ENCODE assay signal across 18 cellular contexts in the genomic region with DNA sequence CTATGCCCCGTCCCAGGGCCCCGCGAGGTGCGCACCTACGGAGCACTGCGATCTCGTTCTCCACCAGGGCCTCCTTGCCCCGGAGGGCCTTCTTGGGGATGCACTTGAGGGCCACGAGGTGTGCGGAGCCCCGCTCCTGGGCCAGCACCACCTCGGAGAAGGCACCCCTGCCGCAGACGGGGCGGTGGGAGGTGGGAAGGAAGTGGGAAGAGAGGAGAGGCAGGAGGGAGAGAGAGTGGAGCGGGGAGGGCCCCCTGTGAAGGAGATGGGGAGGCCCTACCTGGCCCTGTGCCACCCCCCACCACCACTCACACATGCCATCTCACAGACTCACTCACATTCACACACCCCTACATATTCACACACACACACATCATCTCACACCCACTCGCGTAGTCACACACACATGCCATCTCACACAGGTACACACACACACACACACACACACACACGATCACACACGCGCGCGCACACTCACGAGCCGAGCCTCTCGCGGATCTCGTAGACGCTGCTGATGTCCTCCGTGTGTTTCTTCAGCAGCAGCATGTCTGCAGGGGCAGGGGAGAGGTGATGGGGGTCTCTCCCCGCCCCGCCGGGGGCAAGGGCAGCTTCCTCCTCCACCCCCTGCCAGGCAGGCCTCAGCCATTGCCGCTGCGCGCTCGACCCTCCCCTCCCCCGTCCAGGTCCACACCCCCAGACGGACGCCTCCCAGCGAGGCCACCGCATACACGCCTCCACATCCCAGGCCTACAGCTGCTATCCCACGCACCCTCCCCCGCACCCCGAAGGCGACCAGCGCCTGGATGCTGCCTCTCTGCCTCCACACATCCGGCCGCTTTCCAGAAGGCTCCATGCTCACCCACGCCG. TPM values are rescaled to one million over a fixed set of nuclear protein-coding genes. Genes with fewer than 3 reads are reported as not detected.
A peak's percentile ranks its signal among the peaks of the same experiment; 100 is the strongest.
DNase-seq lines count a peak whose midpoint lies in the region; ATAC-seq and TF ChIP-seq lines count a peak whose summit lies in the region.
"Had no signal": no experiment of that assay in that cellular context is flagged by ENCODE, and none has a peak within 500 bp of the region (broad histone marks: within the 10 kb centered on the region; RNA-seq: fewer than 3 reads in every experiment).

No MANE protein-coding gene starts in this region.

- peaks cover 24% of the 10 kb centered on the region for H3K27me3 Mint-ChIP-seq in progenitor cell of endocrine pancreas

- H3K4me3 Mint-ChIP-seq in progenitor cell of endocrine pancreas (ENCODE audit: low read depth) = peak overlapping the region; percentile 37
- H3K4me3 Mint-ChIP-seq: activated T-helper 1 cell treated with anti-CD3 and anti-CD28 coated beads, Interleukin-12 subunit alpha, Interleukin-12 subunit beta, Interleukin-2, Interleukin-4 antibody, amounts not matched to agents 30 ng/mL and 10 ng/mL and 1 ng/mL, durations not matched to agents 14 hours and 24 hours and 36 hours had no signal

- in situ Hi-C loops in GM13977 (cut with MboI; ENCODE audit: low pct_unique_long_range_greater_than_20kb, low sequenced_read_pairs, unreplicated experiment) = loop anchor here (10.0 to 25.0 kb wide), 2 partner anchors 118 to 710 kb away; no protein-coding TSS in a partner anchor
- in situ Hi-C loops in KBM-7 (cut with MboI; ENCODE audit: low pct_unique_long_range_greater_than_20kb, low sequenced_read_pairs) = loop anchor here (25.0 kb wide), 2 partner anchors 110 to 710 kb away; no protein-coding TSS in a partner anchor

- H3K36me3 ChIP-seq in esophagus muscularis mucosa = no peaks in the 10 kb centered on the region

- intact Hi-C loops in esophagus muscularis mucosa (cut with DNase I) = no loop called here

- peak overlapping the region; percentile 40 to 52 (median 45) for H3K4me3 ChIP-seq in esophagus muscularis mucosa

- peak overlapping the region; percentile 45 to 72 (median 70) for H3K27ac ChIP-seq in esophagus muscularis mucosa (replicated peaks in 1 of 4)
- H3K27ac ChIP-seq: HL-60 had no signal

- H3K27ac Mint-ChIP-seq in progenitor cell of endocrine pancreas = no peak overlapping the region
- H3K27ac Mint-ChIP-seq: activated T-helper 1 cell treated with anti-CD3 and anti-CD28 coated beads, Interleukin-12 subunit alpha, Interleukin-12 subunit beta, Interleukin-2, Interleukin-4 antibody, amounts not matched to agents 30 ng/mL and 10 ng/mL and 1 ng/mL, durations not matched to agents 14 hours and 24 hours and 36 hours had no signal

- 76% methylated on average over 29 of the region's 52 CpGs for WGBS in esophagus muscularis mucosa

- DNase-seq in GM13977 (ENCODE audit: low spot score) (peak; percentile 23), KBM-7 (peak; percentile 61), esophagus muscularis mucosa (ENCODE audit: extremely low spot score) (no peak), progenitor cell of endocrine pancreas (ENCODE audit: low spot score, unreplicated experiment) (peak; percentile 9), AML-193 (lab: John Stamatoyannopoulos, UW) (no peak)
- DNase-seq in stimulated activated naive CD4-positive, alpha-beta T cell treated with Interleukin-2 at 50 U/mL for 16 hours (lab: John Stamatoyannopoulos, UW) = no peak
- DNase-seq: activated CD4-positive, alpha-beta T cell treated with anti-CD3 and anti-CD28 coated beads for 48 hours; effector memory CD4-positive, alpha-beta T cell; EL; NCI-H187 treated with DMSO at 0.1 percent for 48 hours; NCI-H774; RPMI8226 had no signal

- no peak for TF ChIP-seq EP300 in esophagus muscularis mucosa (IDR thresholded peaks at IDR 0.05)

- peaks cover 6% of the 10 kb centered on the region for H3K9me3 Mint-ChIP-seq in progenitor cell of endocrine pancreas (ENCODE audit: low read depth)
- H3K9me3 Mint-ChIP-seq: activated T-helper 1 cell treated with anti-CD3 and anti-CD28 coated beads, Interleukin-12 subunit alpha, Interleukin-12 subunit beta, Interleukin-2, Interleukin-4 antibody, amounts not matched to agents 30 ng/mL and 10 ng/mL and 1 ng/mL, durations not matched to agents 14 hours and 24 hours and 36 hours had no signal

- peaks cover 0 to 29% (median 7%) of the 10 kb centered on the region in 4 donors for H3K4me1 ChIP-seq in esophagus muscularis mucosa

- H3K9me3 ChIP-seq in esophagus muscularis mucosa = no peaks in the 10 kb centered on the region

- ATAC-seq in activated CD4-positive, CD25-positive, alpha-beta regulatory T cell treated with anti-CD3 and anti-CD28 coated beads, Interleukin-2, amount 50 U/mL, for 24 hours = no peak

- H3K27me3 ChIP-seq in esophagus muscularis mucosa = peaks cover 0 to 14% (median 2%) of the 10 kb centered on the region in 4 donors

- TF ChIP-seq CTCF in GM13977 (IDR thresholded peaks at IDR 0.05; ENCODE audit: extremely low read depth, insufficient read depth, missing control alignments) (no peak), esophagus muscularis mucosa (IDR thresholded peaks at IDR 0.05) (no peak), progenitor cell of endocrine pancreas (IDR thresholded peaks at IDR 0.05; ENCODE audit: unreplicated experiment) (no peak)

- no peak for TF ChIP-seq POLR2A in esophagus muscularis mucosa (IDR thresholded peaks at IDR 0.05; ENCODE audit: low read depth)

- H3K4me1 Mint-ChIP-seq in progenitor cell of endocrine pancreas (ENCODE audit: low read depth) = peaks cover 4% of the 10 kb centered on the region

- H3K36me3 Mint-ChIP-seq in progenitor cell of endocrine pancreas (ENCODE audit: insufficient read depth) = peaks cover 1% of the 10 kb centered on the region

RNA-seq across cellular contexts. Expression of a gene that starts 0.8 kb away (rescaled TPM):
- 10 to 100 TPM; 20.5 to 67.8 (median 26.0) TPM for total RNA-seq in esophagus muscularis mucosa
- 5.4 and 6.1 TPM in 2 replicates for total RNA-seq in progenitor cell of endocrine pancreas
- total RNA-seq: activated T-helper 1 cell treated with anti-CD3 and anti-CD28 coated beads, Interleukin-12 subunit alpha, Interleukin-12 subunit beta, Interleukin-2, Interleukin-4 antibody, amounts not matched to agents 30 ng/mL and 10 ng/mL and 1 ng/mL, durations not matched to agents 14 hours and 24 hours and 36 hours; pulmonary artery endothelial cell; T-helper 1 cell treated with Interleukin-12 subunit alpha and Interleukin-12 subunit beta and Interleukin-4 antibody, amounts not matched to agents 30 ng/mL and 1 ng/mL, for 36 hours had no signal

RNA-seq across cellular contexts. Expression of a gene that starts 15.0 kb away (rescaled TPM):
- total RNA-seq in esophagus muscularis mucosa (10 to 100 TPM; 41.7 to 62.3 (median 45.6) TPM), progenitor cell of endocrine pancreas (52.2 and 55.7 TPM in 2 replicates)

RNA-seq across cellular contexts. Expression of a gene that starts 25.8 kb away (rescaled TPM):
- total RNA-seq in esophagus muscularis mucosa = not detected
- 35.7 and 36.5 TPM in 2 replicates for total RNA-seq in progenitor cell of endocrine pancreas
- total RNA-seq: mononuclear cell; T-helper 1 cell treated with Interleukin-12 subunit alpha and Interleukin-12 subunit beta and Interleukin-4 antibody, amounts not matched to agents 30 ng/mL and 1 ng/mL, for 36 hours had no signal

RNA-seq across cellular contexts. Expression of a gene that starts 51.4 kb away (rescaled TPM):
- total RNA-seq in esophagus muscularis mucosa = 100 to 1,000 TPM in 2 of 4 donors, 10 to 100 TPM in 2; 76.4 to 129 (median 101) TPM
- total RNA-seq in progenitor cell of endocrine pancreas = 142 and 149 TPM in 2 replicates

RNA-seq across cellular contexts. Expression of a gene that starts 51.9 kb away (rescaled TPM):
- 10 to 100 TPM; 18.4 to 36.2 (median 25.1) TPM for total RNA-seq in esophagus muscularis mucosa
- 15.2 and 15.3 TPM in 2 replicates for total RNA-seq in progenitor cell of endocrine pancreas

Comparison
In these comparisons a context has a peak if more than half of its experiments do, and no peak if none do; other contexts are left out.
1. DNase-seq: peak in GM13977 (single experiment), KBM-7 (single experiment) and progenitor cell of endocrine pancreas (single experiment); none in esophagus muscularis mucosa (single experiment), stimulated activated naive CD4-positive, alpha-beta T cell treated with Interleukin-2 at 50 U/mL for 16 hours (single experiment) and AML-193 (0 of 2).
2. RNA of a gene that starts 25.8 kb away (total RNA-seq): 35.7 to 36.5 TPM in progenitor cell of endocrine pancreas; not detected in esophagus muscularis mucosa; every median in the first group is over 10 times any median in the second.